1 cellular context compared by ENCODE assay signal in the genomic region with DNA sequence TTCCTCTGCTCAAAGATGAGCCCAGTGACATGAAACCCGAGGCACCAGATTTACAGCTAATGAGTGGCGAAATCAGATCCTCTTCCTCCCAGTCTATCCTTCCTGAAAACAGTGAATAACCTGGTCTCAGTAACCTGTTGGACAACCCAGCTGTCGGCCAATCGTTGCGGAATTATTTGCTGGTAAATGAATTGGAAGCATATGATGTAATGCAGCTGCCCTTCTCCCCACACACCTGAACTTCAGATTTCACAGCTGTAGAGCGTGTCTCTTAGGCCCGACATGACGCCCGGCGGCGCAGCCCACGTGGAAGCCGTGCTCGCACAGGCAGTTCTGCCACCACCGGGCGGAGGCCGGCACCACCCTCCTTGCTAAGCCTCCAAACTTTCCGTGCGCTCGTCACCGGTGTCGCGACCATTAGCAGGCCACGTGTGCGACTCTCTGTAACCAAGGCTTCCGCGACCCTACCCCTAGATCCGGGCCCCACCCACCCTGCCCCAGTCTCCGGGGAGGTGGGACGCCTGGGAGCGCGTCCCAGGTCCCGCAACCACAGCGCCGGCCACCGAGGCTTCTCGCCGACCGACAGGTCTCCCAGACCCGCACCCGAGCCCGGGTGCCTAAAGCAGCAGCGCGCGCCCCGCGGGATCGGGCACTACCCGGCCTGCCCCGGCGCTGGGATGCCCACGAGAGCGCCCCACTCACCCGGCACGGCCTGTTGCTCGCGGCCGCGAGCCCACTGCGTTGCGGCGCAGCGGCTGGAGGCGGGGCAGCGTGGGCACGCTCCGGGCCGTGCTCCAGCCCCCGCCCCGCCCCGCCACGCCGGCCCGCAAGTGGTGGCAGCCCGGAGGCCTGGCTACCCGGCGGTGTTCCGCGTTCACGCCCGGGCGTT.
TF ChIP-seq lines count a peak whose summit lies in the region.

Gene RIOX2, minus strand, starts transcription at position 753 of the 889 bp plus-strand sequence. CDS start 4,838 bp downstream, outside the sequence.

TF ChIP-seq in HepG2, 621 proteins besides CTCF, POLR2A, EP300 and RAD21 (continued from another document and continues in another):
- TF ChIP-seq ZNF362 (CRISPR knock-in tag; IDR thresholded peaks at IDR 0.05; ENCODE audit: borderline replicate concordance) (no peak), KAT8 (CRISPR knock-in tag; IDR thresholded peaks at IDR 0.05) (0 out of 2 replicates have a peak, but pooled peaks have one; percentile 6), ZNF33A (CRISPR knock-in tag; IDR thresholded peaks at IDR 0.05; ENCODE audit: borderline replicate concordance) (no peak), ZNF782 (CRISPR knock-in tag; IDR thresholded peaks at IDR 0.05; ENCODE audit: borderline replicate concordance) (no peak), ZBTB33 (CRISPR knock-in tag; IDR thresholded peaks at IDR 0.05) (no peak), HMGXB3 (CRISPR knock-in tag; IDR thresholded peaks at IDR 0.05; ENCODE audit: borderline replicate concordance) (no peak), NFYC (CRISPR knock-in tag; IDR thresholded peaks at IDR 0.05) (no peak), TRIM24 (CRISPR knock-in tag; IDR thresholded peaks at IDR 0.05) (no peak), RFX3 (CRISPR knock-in tag; IDR thresholded peaks at IDR 0.05) (no peak), ZNF343 (CRISPR knock-in tag; IDR thresholded peaks at IDR 0.05) (peak; percentile 44; the same call in 1 of the 2 replicates), ZMAT3 (CRISPR knock-in tag; conservative IDR thresholded peaks at IDR 0.05) (no peak), FOXO4 (CRISPR knock-in tag; conservative IDR thresholded peaks at IDR 0.05) (no peak), ZNF720 (CRISPR knock-in tag; IDR thresholded peaks at IDR 0.05) (no peak), AGO1 (IDR thresholded peaks at IDR 0.05; ENCODE audit: low read depth, low read length, poor library complexity, severe bottlenecking) (no peak), ZNF552 (CRISPR knock-in tag; IDR thresholded peaks at IDR 0.05; ENCODE audit: borderline replicate concordance) (0 out of 2 replicates have a peak, but pooled peaks have one; percentile 67), RNF219 (CRISPR knock-in tag; IDR thresholded peaks at IDR 0.05) (no peak), CHD4 (IDR thresholded peaks at IDR 0.05; ENCODE audit: borderline replicate concordance, low read length) (no peak), JUN (CRISPR knock-in tag; IDR thresholded peaks at IDR 0.05) (no peak), ZNF607 (CRISPR knock-in tag; IDR thresholded peaks at IDR 0.05; ENCODE audit: borderline replicate concordance) (no peak), TCF7 (IDR thresholded peaks at IDR 0.05; ENCODE audit: low read depth) (no peak), GABPA (IDR thresholded peaks at IDR 0.05; ENCODE audit: low read depth, low read length) (no peak), GABPA (CRISPR knock-in tag; IDR thresholded peaks at IDR 0.05; ENCODE audit: low read depth) (no peak), DPF2 (CRISPR knock-in tag; IDR thresholded peaks at IDR 0.05; ENCODE audit: borderline replicate concordance, low read depth) (no peak), ZNF20 (CRISPR knock-in tag; IDR thresholded peaks at IDR 0.05) (no peak), ZNF572 (CRISPR knock-in tag; IDR thresholded peaks at IDR 0.05) (no peak), GTF3A (CRISPR knock-in tag; conservative IDR thresholded peaks at IDR 0.05) (no peak), TARDBP (CRISPR knock-in tag; IDR thresholded peaks at IDR 0.05) (peak; percentile 74; the same call in 1 of the 2 replicates), KAT2B (IDR thresholded peaks at IDR 0.05; ENCODE audit: borderline replicate concordance, low read depth, low read length) (no peak)
- TF ChIP-seq, protein P1, sequence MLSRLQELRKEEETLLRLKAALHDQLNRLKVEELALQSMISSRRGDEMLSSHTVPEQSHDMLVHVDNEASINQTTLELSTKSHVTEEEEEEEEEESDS (CRISPR knock-in tag; IDR thresholded peaks at IDR 0.05; ENCODE audit: borderline replicate concordance), result no peak
- TF ChIP-seq, protein P2, sequence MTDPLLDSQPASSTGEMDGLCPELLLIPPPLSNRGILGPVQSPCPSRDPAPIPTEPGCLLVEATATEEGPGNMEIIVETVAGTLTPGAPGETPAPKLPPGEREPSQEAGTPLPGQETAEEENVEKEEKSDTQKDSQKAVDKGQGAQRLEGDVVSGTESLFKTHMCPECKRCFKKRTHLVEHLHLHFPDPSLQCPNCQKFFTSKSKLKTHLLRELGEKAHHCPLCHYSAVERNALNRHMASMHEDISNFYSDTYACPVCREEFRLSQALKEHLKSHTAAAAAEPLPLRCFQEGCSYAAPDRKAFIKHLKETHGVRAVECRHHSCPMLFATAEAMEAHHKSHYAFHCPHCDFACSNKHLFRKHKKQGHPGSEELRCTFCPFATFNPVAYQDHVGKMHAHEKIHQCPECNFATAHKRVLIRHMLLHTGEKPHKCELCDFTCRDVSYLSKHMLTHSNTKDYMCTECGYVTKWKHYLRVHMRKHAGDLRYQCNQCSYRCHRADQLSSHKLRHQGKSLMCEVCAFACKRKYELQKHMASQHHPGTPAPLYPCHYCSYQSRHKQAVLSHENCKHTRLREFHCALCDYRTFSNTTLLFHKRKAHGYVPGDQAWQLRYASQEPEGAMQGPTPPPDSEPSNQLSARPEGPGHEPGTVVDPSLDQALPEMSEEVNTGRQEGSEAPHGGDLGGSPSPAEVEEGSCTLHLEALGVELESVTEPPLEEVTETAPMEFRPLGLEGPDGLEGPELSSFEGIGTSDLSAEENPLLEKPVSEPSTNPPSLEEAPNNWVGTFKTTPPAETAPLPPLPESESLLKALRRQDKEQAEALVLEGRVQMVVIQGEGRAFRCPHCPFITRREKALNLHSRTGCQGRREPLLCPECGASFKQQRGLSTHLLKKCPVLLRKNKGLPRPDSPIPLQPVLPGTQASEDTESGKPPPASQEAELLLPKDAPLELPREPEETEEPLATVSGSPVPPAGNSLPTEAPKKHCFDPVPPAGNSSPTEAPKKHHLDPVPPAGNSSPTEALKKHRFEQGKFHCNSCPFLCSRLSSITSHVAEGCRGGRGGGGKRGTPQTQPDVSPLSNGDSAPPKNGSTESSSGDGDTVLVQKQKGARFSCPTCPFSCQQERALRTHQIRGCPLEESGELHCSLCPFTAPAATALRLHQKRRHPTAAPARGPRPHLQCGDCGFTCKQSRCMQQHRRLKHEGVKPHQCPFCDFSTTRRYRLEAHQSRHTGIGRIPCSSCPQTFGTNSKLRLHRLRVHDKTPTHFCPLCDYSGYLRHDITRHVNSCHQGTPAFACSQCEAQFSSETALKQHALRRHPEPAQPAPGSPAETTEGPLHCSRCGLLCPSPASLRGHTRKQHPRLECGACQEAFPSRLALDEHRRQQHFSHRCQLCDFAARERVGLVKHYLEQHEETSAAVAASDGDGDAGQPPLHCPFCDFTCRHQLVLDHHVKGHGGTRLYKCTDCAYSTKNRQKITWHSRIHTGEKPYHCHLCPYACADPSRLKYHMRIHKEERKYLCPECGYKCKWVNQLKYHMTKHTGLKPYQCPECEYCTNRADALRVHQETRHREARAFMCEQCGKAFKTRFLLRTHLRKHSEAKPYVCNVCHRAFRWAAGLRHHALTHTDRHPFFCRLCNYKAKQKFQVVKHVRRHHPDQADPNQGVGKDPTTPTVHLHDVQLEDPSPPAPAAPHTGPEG (CRISPR knock-in tag; IDR thresholded peaks at IDR 0.05), result no peak; the same call in 1 of the 2 replicates
- TF ChIP-seq, protein P3, sequence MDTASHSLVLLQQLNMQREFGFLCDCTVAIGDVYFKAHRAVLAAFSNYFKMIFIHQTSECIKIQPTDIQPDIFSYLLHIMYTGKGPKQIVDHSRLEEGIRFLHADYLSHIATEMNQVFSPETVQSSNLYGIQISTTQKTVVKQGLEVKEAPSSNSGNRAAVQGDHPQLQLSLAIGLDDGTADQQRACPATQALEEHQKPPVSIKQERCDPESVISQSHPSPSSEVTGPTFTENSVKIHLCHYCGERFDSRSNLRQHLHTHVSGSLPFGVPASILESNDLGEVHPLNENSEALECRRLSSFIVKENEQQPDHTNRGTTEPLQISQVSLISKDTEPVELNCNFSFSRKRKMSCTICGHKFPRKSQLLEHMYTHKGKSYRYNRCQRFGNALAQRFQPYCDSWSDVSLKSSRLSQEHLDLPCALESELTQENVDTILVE (CRISPR knock-in tag; IDR thresholded peaks at IDR 0.05), result no peak; the same call in 1 of the 2 replicates
- TF ChIP-seq, protein P4, sequence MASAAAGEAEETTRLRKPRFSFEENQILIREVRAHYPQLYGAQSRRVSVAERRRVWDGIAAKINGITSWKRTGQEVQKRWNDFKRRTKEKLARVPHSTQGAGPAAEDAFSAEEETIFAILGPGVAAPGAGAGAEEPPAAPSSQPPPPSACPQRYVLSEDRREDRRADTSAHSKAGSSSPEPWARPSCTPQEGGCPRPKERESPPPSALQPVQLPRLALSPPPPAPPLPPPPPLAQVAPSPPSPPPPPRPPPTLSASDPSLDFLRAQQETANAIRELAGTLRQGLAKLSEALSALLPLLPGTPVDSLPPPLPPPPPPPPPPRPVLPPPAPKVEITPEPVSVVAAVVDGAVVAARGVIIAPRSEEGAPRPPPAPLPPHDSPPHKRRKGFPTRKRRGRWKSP (CRISPR knock-in tag; IDR thresholded peaks at IDR 0.05), result no peak
